12 cellular contexts compared by ENCODE assay signal in the genomic region with DNA sequence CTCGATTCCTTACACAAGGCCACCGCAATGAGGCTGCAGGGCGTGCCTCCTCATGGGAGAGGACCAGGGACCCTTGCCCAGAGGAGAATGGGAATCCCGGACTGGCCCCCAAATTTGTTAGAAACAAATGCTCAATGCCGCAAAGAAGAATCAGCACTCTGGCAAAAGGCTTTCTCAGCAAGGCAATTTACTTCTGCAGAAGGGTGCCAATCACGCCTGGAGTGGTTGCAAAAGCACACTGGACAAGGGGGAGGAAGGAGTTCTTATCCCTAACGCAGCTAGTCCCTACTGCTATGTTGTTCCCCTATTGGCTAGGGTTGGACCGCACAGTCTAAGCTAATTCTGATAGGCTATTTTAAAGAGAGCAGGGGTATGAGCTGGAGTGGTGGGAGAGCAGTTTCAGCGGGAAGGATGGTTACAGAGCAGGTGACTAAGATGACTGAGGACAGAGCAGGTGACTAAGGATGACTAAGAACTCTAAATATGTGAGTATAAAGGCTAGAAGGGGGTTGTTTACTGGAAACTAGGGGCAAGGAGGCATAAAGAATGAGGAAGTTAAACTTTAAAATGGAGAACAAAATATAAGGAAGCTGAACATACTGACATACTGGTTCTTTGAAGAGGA. TPM values are rescaled to one million over a fixed set of nuclear protein-coding genes. Genes with fewer than 3 reads are reported as not detected.
DNase-seq lines count a peak whose midpoint lies in the region; ATAC-seq and TF ChIP-seq lines count a peak whose summit lies in the region.
"Had no signal": no experiment of that assay in that cellular context is flagged by ENCODE, and none has a peak within 500 bp of the region (broad histone marks: within the 10 kb centered on the region; RNA-seq: fewer than 3 reads in every experiment).

No MANE protein-coding gene starts in this region.

- no peak overlapping the region for H2BK120ac ChIP-seq in mesendoderm (ENCODE audit: low read depth, low read length)

- no peak overlapping the region for H3K4ac ChIP-seq in mesendoderm (ENCODE audit: low read depth, low read length)

- H3K9me3 ChIP-seq in BE2C = no peaks in the 10 kb centered on the region
- H3K9me3 ChIP-seq: gastrocnemius medialis had no signal

- H3K36me3 Mint-ChIP-seq in GM23338 (ENCODE audit: low read depth) = peaks cover 91% of the 10 kb centered on the region
- H3K36me3 Mint-ChIP-seq in activated naive CD8-positive, alpha-beta T cell treated with anti-CD3 and anti-CD28 coated beads, Interleukin-2, amount 50 U/mL, for 24 hours (ENCODE audit: low read depth) = peaks cover 80% of the 10 kb centered on the region

- DNase-seq in GM23338 (ENCODE audit: low spot score) (peak; percentile 28), MV-4-11 (lab: John Stamatoyannopoulos, UW) (peak; percentile 73), mesendoderm (peak; percentile 10), BE2C (no peak), globus pallidus (ENCODE audit: low spot score) (no peak)
- DNase-seq in activated naive CD8-positive, alpha-beta T cell treated with anti-CD3 and anti-CD28 coated beads, Interleukin-2, amount 50 U/mL, for 24 hours = no peak
- DNase-seq in central memory CD4-positive, alpha-beta T cell = no peak
- DNase-seq: CD4-positive, CD25-positive, alpha-beta regulatory T cell; gastrocnemius medialis; NCI-H2171 treated with DMSO at 0.1 percent for 48 hours; right cardiac atrium had no signal

- H3K27me3 ChIP-seq in GM23338 (ENCODE audit: insufficient read depth) (no peaks in the 10 kb centered on the region), mesendoderm (ENCODE audit: insufficient read depth, low read length, poor library complexity) (no peaks in the 10 kb centered on the region), BE2C (no peaks in the 10 kb centered on the region)
- H3K27me3 ChIP-seq: gastrocnemius medialis had no signal

- H2BK15ac ChIP-seq in mesendoderm (replicated peaks; ENCODE audit: low read depth) = no peak overlapping the region

- H3K79me1 ChIP-seq in mesendoderm (ENCODE audit: low read length) = no peaks in the 10 kb centered on the region

- peaks cover 5% of the 10 kb centered on the region for H4K20me1 ChIP-seq in GM23338 (replicated peaks; ENCODE audit: insufficient read depth)

- no peak overlapping the region for H2BK5ac ChIP-seq in mesendoderm (ENCODE audit: low read length)

- H2AFZ ChIP-seq in GM23338 = no peak overlapping the region

- WGBS in mesendoderm (ENCODE audit: extremely low coverage, insufficient coverage, low lambda C conversion rate) = no CpG with 5 or more reads among the region's 9 CpGs

- H3K4me1 ChIP-seq in GM23338 (ENCODE audit: insufficient read depth) = no peaks in the 10 kb centered on the region
- no peaks in the 10 kb centered on the region for H3K4me1 ChIP-seq in mesendoderm (ENCODE audit: control insufficient read depth, low read depth, low read length)
- H3K4me1 ChIP-seq in BE2C = no peaks in the 10 kb centered on the region
- H3K4me1 ChIP-seq: gastrocnemius medialis had no signal

- H3K9me3 Mint-ChIP-seq in GM23338 = peaks cover 72% of the 10 kb centered on the region
- peaks cover 37% of the 10 kb centered on the region for H3K9me3 Mint-ChIP-seq in activated naive CD8-positive, alpha-beta T cell treated with anti-CD3 and anti-CD28 coated beads, Interleukin-2, amount 50 U/mL, for 24 hours

- H3F3A ChIP-seq in GM23338 (replicated peaks; ENCODE audit: low read depth) = no peaks in the 10 kb centered on the region

- H3K56ac ChIP-seq in mesendoderm (ENCODE audit: low read length) = no peak overlapping the region

- H3K27ac ChIP-seq in GM23338 (ENCODE audit: low read depth) (no peak overlapping the region), mesendoderm (ENCODE audit: low read depth, low read length) (no peak overlapping the region)
- H3K27ac ChIP-seq: gastrocnemius medialis had no signal

- no peaks in the 10 kb centered on the region; the same call in 1 of the 2 replicates for H3K9me2 ChIP-seq in GM23338 (ENCODE audit: insufficient read depth)

- no peak overlapping the region for H4K5ac ChIP-seq in mesendoderm (ENCODE audit: low read length)

- peaks cover 2% of the 10 kb centered on the region for H3K4me1 Mint-ChIP-seq in GM23338
- H3K4me1 Mint-ChIP-seq in activated naive CD8-positive, alpha-beta T cell treated with anti-CD3 and anti-CD28 coated beads, Interleukin-2, amount 50 U/mL, for 24 hours = peaks cover 9% of the 10 kb centered on the region

- peaks cover 19% of the 10 kb centered on the region for H3K36me3 ChIP-seq in GM23338 (ENCODE audit: insufficient read depth)
- H3K36me3 ChIP-seq in mesendoderm (ENCODE audit: control insufficient read depth, insufficient read depth, low read length) = no peaks in the 10 kb centered on the region
- 0 out of 2 replicates have a peak, but pooled peaks cover 4% of the 10 kb centered on the region for H3K36me3 ChIP-seq in BE2C

- no peak for TF ChIP-seq CTCF in GM23338 (conservative IDR thresholded peaks at IDR 0.05; ENCODE audit: low read depth in 2 of 2)
- TF ChIP-seq CTCF in BE2C (IDR thresholded peaks at IDR 0.05; ENCODE audit: low read depth, low read length) = no peak

- no peak overlapping the region for H3K9ac ChIP-seq in mesendoderm (ENCODE audit: low read length)

- H3K4me2 ChIP-seq in GM23338 = no peak overlapping the region
- H3K4me2 ChIP-seq in mesendoderm (ENCODE audit: low read length) = no peak overlapping the region

- no peak overlapping the region for H2AK5ac ChIP-seq in mesendoderm (ENCODE audit: low read length)

- H3K18ac ChIP-seq in mesendoderm (ENCODE audit: low read length) = no peak overlapping the region

- H3K79me2 ChIP-seq in GM23338 (replicated peaks; ENCODE audit: insufficient read depth) (peaks cover 28% of the 10 kb centered on the region), mesendoderm (ENCODE audit: control insufficient read depth, insufficient read depth, low read length) (peaks cover 2% of the 10 kb centered on the region)

- peaks cover 12% of the 10 kb centered on the region for H3K27me3 Mint-ChIP-seq in GM23338 (ENCODE audit: insufficient read depth, low read depth, poor library complexity)
- H3K27me3 Mint-ChIP-seq in activated naive CD8-positive, alpha-beta T cell treated with anti-CD3 and anti-CD28 coated beads, Interleukin-2, amount 50 U/mL, for 24 hours = no peaks in the 10 kb centered on the region
- H3K27me3 Mint-ChIP-seq: CD4-positive, CD25-positive, alpha-beta regulatory T cell had no signal

- H4K8ac ChIP-seq in mesendoderm (ENCODE audit: low read depth, low read length) = no peak overlapping the region

- ATAC-seq in GM23338 (no peak), GM21423 (IDR thresholded peaks at IDR 0.05; ENCODE audit: unreplicated experiment) (no peak)
- peak; percentile 82 for ATAC-seq in activated naive CD8-positive, alpha-beta T cell treated with anti-CD3 and anti-CD28 coated beads, Interleukin-2, amount 50 U/mL, for 24 hours
- ATAC-seq: gastrocnemius medialis, right cardiac atrium had no signal

- H3K27ac Mint-ChIP-seq in GM23338 = no peak overlapping the region
- peak overlapping the region; percentile 50 for H3K27ac Mint-ChIP-seq in activated naive CD8-positive, alpha-beta T cell treated with anti-CD3 and anti-CD28 coated beads, Interleukin-2, amount 50 U/mL, for 24 hours
- H3K27ac Mint-ChIP-seq: CD4-positive, CD25-positive, alpha-beta regulatory T cell had no signal

- H3K4me3 Mint-ChIP-seq in GM23338 = no peak overlapping the region
- no peak overlapping the region for H3K4me3 Mint-ChIP-seq in activated naive CD8-positive, alpha-beta T cell treated with anti-CD3 and anti-CD28 coated beads, Interleukin-2, amount 50 U/mL, for 24 hours
- H3K4me3 Mint-ChIP-seq: CD4-positive, CD25-positive, alpha-beta regulatory T cell had no signal

- H3K4me3 ChIP-seq in GM23338 (no peak overlapping the region), mesendoderm (ENCODE audit: low read length) (no peak overlapping the region), BE2C (ENCODE audit: low read depth, low read length) (no peak overlapping the region)
- H3K4me3 ChIP-seq: gastrocnemius medialis had no signal

- no peak overlapping the region for H3K23ac ChIP-seq in mesendoderm (ENCODE audit: low read length)

TF ChIP-seq in GM23338, 12 proteins besides CTCF, POLR2A, EP300 and RAD21 (continues in another document):
- no peak for TF ChIP-seq NANOG (IDR thresholded peaks at IDR 0.05; ENCODE audit: borderline replicate concordance)
- TF ChIP-seq POLR2AphosphoS5 (IDR thresholded peaks at IDR 0.05; ENCODE audit: low read depth) = no peak
- no peak for TF ChIP-seq STAT1 (IDR thresholded peaks at IDR 0.05; ENCODE audit: unreplicated experiment)

RNA-seq across cellular contexts. Expression of gene KATNBL1, which starts 48.5 kb away (rescaled TPM):
- 60.2 and 68.2 TPM in 2 replicates for total RNA-seq in GM23338 (2014; rRNA removed; shearing (Covaris generic))
- 81.4 and 96.1 TPM in 2 replicates for polyA plus RNA-seq in GM23338 (2016; fragmentation: Nextera tagmentation; extraction: Ambion mirVana)
- 14.6 TPM for polyA plus RNA-seq in mesendoderm (2013, experiment 1 of 2)
- 14.2 TPM for polyA plus RNA-seq in mesendoderm (2013, experiment 2 of 2)
- polyA plus RNA-seq in BE2C (2012; ENCODE audit: insufficient read depth, insufficient read length, low read depth) = 8.7 TPM

RNA-seq across cellular contexts. Expression of gene PGBD4, which starts 59.6 kb away (rescaled TPM):
- 0.39 and 0.66 TPM in 2 replicates for total RNA-seq in GM23338 (2014; rRNA removed; shearing (Covaris generic))
- polyA plus RNA-seq in GM23338 (2016; fragmentation: Nextera tagmentation; extraction: Ambion mirVana) = 0.50 and 0.61 TPM in 2 replicates
- 0.49 TPM for polyA plus RNA-seq in mesendoderm (2013, experiment 1 of 2)
- 0.46 TPM for polyA plus RNA-seq in mesendoderm (2013, experiment 2 of 2)
- 3.9 TPM for polyA plus RNA-seq in BE2C (2012; ENCODE audit: insufficient read depth, insufficient read length, low read depth)

RNA-seq across cellular contexts. Expression of gene EMC7, which starts 59.8 kb away (rescaled TPM):
- 18.3 and 26.2 TPM in 2 replicates for total RNA-seq in GM23338 (2014; rRNA removed; shearing (Covaris generic))
- polyA plus RNA-seq in GM23338 (2016; fragmentation: Nextera tagmentation; extraction: Ambion mirVana) = 50.0 and 55.1 TPM in 2 replicates
- polyA plus RNA-seq in mesendoderm (2013, experiment 1 of 2) = 58.7 TPM
- 56.7 TPM for polyA plus RNA-seq in mesendoderm (2013, experiment 2 of 2)
- 192 TPM for polyA plus RNA-seq in BE2C (2012; ENCODE audit: insufficient read depth, insufficient read length, low read depth)

Comparison
In these comparisons a context has a peak if more than half of its experiments do, and no peak if none do; other contexts are left out.
1. DNase-seq: peak in GM23338 (single experiment), MV-4-11 (single experiment) and mesendoderm (single experiment); none in activated naive CD8-positive, alpha-beta T cell treated with anti-CD3 and anti-CD28 coated beads, Interleukin-2, amount 50 U/mL, for 24 hours (single experiment), BE2C (single experiment), globus pallidus (single experiment) and central memory CD4-positive, alpha-beta T cell (single experiment).